In genomic region chr2:65056215-65056989, GRCh38 we compare ENCODE assay signal across 8 cellular contexts. TPM values are rescaled to one million over a fixed set of nuclear protein-coding genes. Genes with fewer than 3 reads are reported as not detected.
DNase-seq lines count a peak whose midpoint lies in the region; ATAC-seq and TF ChIP-seq lines count a peak whose summit lies in the region.

Gene CEP68 (plus strand): TSS chr2:65056416. CDS start chr2:65069445, 13,029 bp downstream.

- TF ChIP-seq CTCF in GM06990 (IDR thresholded peaks at IDR 0.05; ENCODE audit: insufficient read depth, low read length, poor library complexity, severe bottlenecking) (no peak), NB4 (IDR thresholded peaks at IDR 0.05; ENCODE audit: low read depth, low read length) (no peak), neutrophil (IDR thresholded peaks at IDR 0.05) (peak; percentile 45), subcutaneous adipose tissue (IDR thresholded peaks at IDR 0.05; ENCODE audit: low read depth) (no peak)

- DNase-seq in GM06990 (ENCODE audit: extremely low read depth, insufficient read length): peak; percentile 97
- peak; percentile 99 for DNase-seq in NB4 (ENCODE audit: low read depth)
- peak; percentile 98 for DNase-seq in SK-N-DZ (ENCODE audit: low spot score)
- DNase-seq in activated naive CD4-positive, alpha-beta T cell treated with anti-CD3 and anti-CD28 coated beads, Interleukin-2, amount 50 U/mL, for 16 hours: peak; percentile 97
- peak; percentile 98 for DNase-seq in germinal center (ENCODE audit: low spot score)

- H3K4me1 ChIP-seq in neutrophil (ENCODE audit: control insufficient read depth in 1 of 2, insufficient read depth in 1 of 2, low read depth in 1 of 2, low read length in 1 of 2): peaks cover 39 to 48% of the 10 kb centered on the region in 2 experiments

- H3K36me3 ChIP-seq in GM06990 (ENCODE audit: control insufficient read depth, insufficient read depth, low read length): no peaks in the 10 kb centered on the region
- H3K36me3 ChIP-seq in neutrophil: no peaks in the 10 kb centered on the region

- ATAC-seq in HG02571 (IDR thresholded peaks at IDR 0.05; ENCODE audit: unreplicated experiment): peak; percentile 86

- H3K27me3 ChIP-seq in GM06990 (replicated peaks; ENCODE audit: control insufficient read depth, insufficient read depth, low read length) (no peaks in the 10 kb centered on the region), neutrophil (no peaks in the 10 kb centered on the region)

- H3K9me3 ChIP-seq in neutrophil: no peaks in the 10 kb centered on the region

- H3K27ac ChIP-seq in neutrophil: peak within 1 kb of the TSS; percentile 80

- TF ChIP-seq POLR2A in NB4 (IDR thresholded peaks at IDR 0.05; ENCODE audit: extremely low read depth, insufficient read length): peak; percentile 83

- H3K4me3 ChIP-seq in GM06990 (replicated peaks; ENCODE audit: low read depth, low read length) (peak within 1 kb of the TSS; percentile 80), NB4 (ENCODE audit: low read depth, low read length) (peak within 1 kb of the TSS; percentile 63), neutrophil (ENCODE audit: low read depth in 1 of 2, low read length in 1 of 2) (peak within 1 kb of the TSS; percentile 85 to 88)

RNA-seq across cellular contexts. Expression of gene CEP68, which starts in this region (rescaled TPM):
- polyA plus RNA-seq in SK-N-DZ (2014; cell fraction: cytosol; rRNA removed): 14.8 and 19.1 TPM in 2 replicates
- 9.3 and 11.1 TPM in 2 replicates for polyA plus RNA-seq in SK-N-DZ (2014; cell fraction: nucleus; rRNA removed)
- 10 to 100 TPM; 22.4 to 39.7 (median 26.6) TPM for total RNA-seq in subcutaneous adipose tissue

Comparison
In these comparisons a context has a peak if more than half of its experiments do, and no peak if none do; other contexts are left out.
1. Peak in every context shown above with its lines: DNase-seq, ATAC-seq, H3K4me3 ChIP-seq and H3K27ac ChIP-seq.